In genomic region chr14:78836777-78837176, GRCh38 we compare ENCODE assay signal across 9 cellular contexts.
DNase-seq lines count a peak whose midpoint lies in the region; TF ChIP-seq lines count a peak whose summit lies in the region.
"Had no signal": no experiment of that assay in that cellular context is flagged by ENCODE, and none has a peak within 500 bp of the region (broad histone marks: within the 10 kb centered on the region; RNA-seq: fewer than 3 reads in every experiment).

No MANE protein-coding gene starts in this region.

- no peaks in the 10 kb centered on the region for H3K36me3 ChIP-seq in HEK293 (ENCODE audit: control insufficient read depth in 2 of 2, insufficient read depth in 1 of 2, low read length in 2 of 2)
- no peaks in the 10 kb centered on the region for H3K36me3 ChIP-seq in CD8-positive, alpha-beta memory T cell (ENCODE audit: insufficient read depth, low read length)

- no peaks in the 10 kb centered on the region for H3K36me3 Mint-ChIP-seq in activated CD4-positive, alpha-beta T cell treated with anti-CD3 and anti-CD28 coated beads, Interleukin-2, amount 10 ng/mL, durations not matched to agents 7 days and 5 days (ENCODE audit: low read depth)
- no peaks in the 10 kb centered on the region for H3K36me3 Mint-ChIP-seq in CD8-positive, alpha-beta memory T cell
- H3K36me3 Mint-ChIP-seq: CD4-positive, CD25-positive, alpha-beta regulatory T cell had no signal

- no peaks in the 10 kb centered on the region for H3K4me1 Mint-ChIP-seq in activated CD4-positive, alpha-beta T cell treated with anti-CD3 and anti-CD28 coated beads, Interleukin-2, amount 10 ng/mL, durations not matched to agents 7 days and 5 days
- H3K4me1 Mint-ChIP-seq in CD8-positive, alpha-beta memory T cell = no peaks in the 10 kb centered on the region
- H3K4me1 Mint-ChIP-seq: CD4-positive, CD25-positive, alpha-beta regulatory T cell had no signal

- no peaks in the 10 kb centered on the region for H3K9me3 ChIP-seq in HEK293 (ENCODE audit: control insufficient read depth, insufficient read depth, low read depth, low read length)
- H3K9me3 ChIP-seq in CD8-positive, alpha-beta memory T cell (ENCODE audit: low read length) = no peaks in the 10 kb centered on the region

- no peaks in the 10 kb centered on the region for H3K9me3 Mint-ChIP-seq in activated CD4-positive, alpha-beta T cell treated with anti-CD3 and anti-CD28 coated beads, Interleukin-2, amount 10 ng/mL, durations not matched to agents 7 days and 5 days
- H3K9me3 Mint-ChIP-seq in CD8-positive, alpha-beta memory T cell = peaks cover 0 to 4% (median 2%) of the 10 kb centered on the region in 5 donors

- H3K4me3 Mint-ChIP-seq in activated CD4-positive, alpha-beta T cell treated with anti-CD3 and anti-CD28 coated beads, Interleukin-2, amount 10 ng/mL, durations not matched to agents 7 days and 5 days = no peak overlapping the region
- no peak overlapping the region for H3K4me3 Mint-ChIP-seq in CD8-positive, alpha-beta memory T cell

- no peak overlapping the region for H3K27ac Mint-ChIP-seq in activated CD4-positive, alpha-beta T cell treated with anti-CD3 and anti-CD28 coated beads, Interleukin-2, amount 10 ng/mL, durations not matched to agents 7 days and 5 days
- H3K27ac Mint-ChIP-seq in CD8-positive, alpha-beta memory T cell = no peak overlapping the region
- H3K27ac Mint-ChIP-seq: CD4-positive, CD25-positive, alpha-beta regulatory T cell had no signal

- peak; percentile 25 for DNase-seq in activated CD4-positive, alpha-beta T cell treated with anti-CD3 and anti-CD28 coated beads, Interleukin-2, amount 10 ng/mL, durations not matched to agents 7 days and 5 days
- no peak for DNase-seq in activated CD4-positive, alpha-beta T cell treated with anti-CD3 and anti-CD28 coated beads for 4 hours
- peak; percentile 67 for DNase-seq in NCI-H146 (lab: John Stamatoyannopoulos, UW)
- peak; percentile 5 for DNase-seq in SKM-1 treated with dmso at 0.1 percent for 144 hours (lab: John Stamatoyannopoulos, UW; ENCODE audit: unreplicated experiment)
- peak; percentile 60 for DNase-seq in fibroblast of pulmonary artery (ENCODE audit: low read depth)
- peak; percentile 52 for DNase-seq in putamen (ENCODE audit: low spot score)
- no peak for DNase-seq in CD8-positive, alpha-beta memory T cell

- H3K27me3 Mint-ChIP-seq in activated CD4-positive, alpha-beta T cell treated with anti-CD3 and anti-CD28 coated beads, Interleukin-2, amount 10 ng/mL, durations not matched to agents 7 days and 5 days = no peaks in the 10 kb centered on the region
- no peaks in the 10 kb centered on the region for H3K27me3 Mint-ChIP-seq in CD8-positive, alpha-beta memory T cell

- no peaks in the 10 kb centered on the region for H3K4me1 ChIP-seq in HEK293 (ENCODE audit: control insufficient read depth, insufficient read depth, low read length)
- no peaks in the 10 kb centered on the region for H3K4me1 ChIP-seq in CD8-positive, alpha-beta memory T cell (ENCODE audit: insufficient read depth, low read length)

- POLR2A ChIA-PET in activated CD4-positive, alpha-beta T cell treated with anti-CD3 and anti-CD28 coated beads, Interleukin-2, amount 10 ng/mL, durations not matched to agents 7 days and 5 days (lab: Charles Lee) = no interaction called here
- POLR2A ChIA-PET in HEK293 (lab: Yijun Ruan, JAX) = no interaction called here
- POLR2A ChIA-PET in CD8-positive, alpha-beta memory T cell (lab: Charles Lee) = no interaction called here

- H3K4me3 ChIP-seq in HEK293 (ENCODE audit: low read depth, low read length) (no peak overlapping the region), fibroblast of pulmonary artery (replicated peaks; ENCODE audit: low read depth, low read length) (no peak overlapping the region)
- H3K4me3 ChIP-seq in CD8-positive, alpha-beta memory T cell (ENCODE audit: low read length) = no peak overlapping the region

- H3K27ac ChIP-seq in HEK293 (ENCODE audit: extremely low read depth, low read depth, low read length) = no peak overlapping the region
- H3K27ac ChIP-seq in CD8-positive, alpha-beta memory T cell (ENCODE audit: low read depth, low read length) = no peak overlapping the region

- no peaks in the 10 kb centered on the region for H3K27me3 ChIP-seq in CD8-positive, alpha-beta memory T cell (ENCODE audit: insufficient read depth, low read length, poor library complexity, severe bottlenecking)

- TF ChIP-seq CTCF in HEK293 (tag by site-specific recombination; IDR thresholded peaks at IDR 0.05) (peak; percentile 42; the same call in 1 of the 2 replicates), fibroblast of pulmonary artery (IDR thresholded peaks at IDR 0.05; ENCODE audit: low read length, missing control alignments) (peak; percentile 40)

- CTCF ChIA-PET in activated CD4-positive, alpha-beta T cell treated with anti-CD3 and anti-CD28 coated beads, Interleukin-2, amount 10 ng/mL, durations not matched to agents 7 days and 5 days (lab: Charles Lee) = no interaction called here
- CTCF ChIA-PET in HEK293 (lab: Yijun Ruan, JAX) = interaction anchor here (0.7 kb wide), 1 partner anchor 1493 kb away, joined by 3 read pairs; no protein-coding TSS in a partner anchor
- CTCF ChIA-PET in CD8-positive, alpha-beta memory T cell (lab: Charles Lee) = no interaction called here

TF ChIP-seq in HEK293, 187 proteins besides CTCF, POLR2A, EP300 and RAD21:
- no peak for TF ChIP-seq ZNF792 (tag by site-specific recombination; IDR thresholded peaks at IDR 0.05)
- TF ChIP-seq ZNF654 (tag by site-specific recombination; IDR thresholded peaks at IDR 0.05; ENCODE audit: low read depth) = peak; percentile 82
- TF ChIP-seq ZEB2 (tag by site-specific recombination; IDR thresholded peaks at IDR 0.05) = no peak
- TF ChIP-seq ZNF561 (tag by site-specific recombination; IDR thresholded peaks at IDR 0.05; ENCODE audit: borderline replicate concordance) = no peak
- TF ChIP-seq ZNF660 (tag by site-specific recombination; IDR thresholded peaks at IDR 0.05) = 0 out of 2 replicates have a peak, but pooled peaks have one; percentile 34

Comparison
In these comparisons a context has a peak if more than half of its experiments do, and no peak if none do; other contexts are left out.
1. DNase-seq: peak in activated CD4-positive, alpha-beta T cell treated with anti-CD3 and anti-CD28 coated beads, Interleukin-2, amount 10 ng/mL, durations not matched to agents 7 days and 5 days (single experiment), NCI-H146 (single experiment), SKM-1 treated with dmso at 0.1 percent for 144 hours (single experiment), fibroblast of pulmonary artery (single experiment) and putamen (single experiment); none in activated CD4-positive, alpha-beta T cell treated with anti-CD3 and anti-CD28 coated beads for 4 hours (0 of 2) and CD8-positive, alpha-beta memory T cell (0 of 5).